8 cellular contexts compared by ENCODE assay signal in genomic region chr12:16863742-16864141, GRCh38.
"Had no signal": no experiment of that assay in that cellular context is flagged by ENCODE, and none has a peak within 500 bp of the region (broad histone marks: within the 10 kb centered on the region; RNA-seq: fewer than 3 reads in every experiment).

No MANE protein-coding gene starts in this region.

- DNase-seq: GDM1, GF-D8 had no signal

- H3K4me3 ChIP-seq: GM12878 had no signal

- FAIRE-seq: G401.6, GM12878, GM12891, GM12892, GM18507, GM19239 had no signal

- ATAC-seq: GM12878 had no signal
